Comparison of ENCODE assay signal across 6 cellular contexts in the genomic region with DNA sequence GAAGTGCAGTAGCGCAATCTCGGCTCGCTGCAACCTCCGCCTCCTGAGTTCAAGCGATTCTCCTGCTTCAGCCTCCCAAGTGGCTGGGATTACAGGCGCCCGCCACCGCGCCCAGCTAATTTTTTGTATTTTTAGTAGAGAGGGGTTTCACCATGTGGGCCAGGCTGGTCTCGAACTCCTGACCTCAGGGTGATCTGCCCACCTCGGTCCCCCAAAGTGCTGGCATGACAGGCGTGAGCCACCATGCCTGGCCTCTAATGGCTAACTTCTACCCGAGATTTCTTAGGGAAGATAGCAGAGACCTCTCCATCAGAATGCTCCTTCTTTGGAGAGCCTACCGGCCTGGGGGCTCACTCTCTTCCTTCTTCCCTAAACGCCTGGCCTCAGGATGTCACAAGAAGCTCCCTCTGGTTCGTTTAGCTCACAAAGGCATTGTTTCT. TPM values are rescaled to one million over a fixed set of nuclear protein-coding genes. Genes with fewer than 3 reads are reported as not detected.
DNase-seq lines count a peak whose midpoint lies in the region; ATAC-seq and TF ChIP-seq lines count a peak whose summit lies in the region.
"Not testable (repeated sequence)": the region's sequence is repeated elsewhere in the genome, so short reads cannot be mapped to it uniquely, and the experiment has no call there.

No MANE protein-coding gene starts in this region.

- H2BK120ac ChIP-seq in IMR-90 (ENCODE audit: low read depth, low read length), result not testable (repeated sequence)

- H2BK15ac ChIP-seq in IMR-90 (ENCODE audit: low read depth, low read length), result not testable (repeated sequence)

- peak overlapping the region; percentile 83 for H2AK9ac ChIP-seq in IMR-90 (replicated peaks; ENCODE audit: low read depth, low read length, poor library complexity)

- H3K4me1 Mint-ChIP-seq in activated CD8-positive, alpha-beta T cell treated with anti-CD3 and anti-CD28 coated beads for 36 hours (ENCODE audit: low read depth), result peaks cover 20% of the 10 kb centered on the region
- peaks cover 39% of the 10 kb centered on the region for H3K4me1 Mint-ChIP-seq in dendritic cell treated with granulocyte-macrophage colony-stimulating factor and Interleukin-4, amounts not matched to agents 40 ng/mL and 50 ng/mL, for 4 days (ENCODE audit: low read depth)

- H3K9me3 ChIP-seq in A673 (ENCODE audit: low read depth, low read length, poor library complexity, severe bottlenecking); IMR-90 (ENCODE audit: control insufficient read depth, insufficient read depth, low read length); left lung; sigmoid colon: not testable (repeated sequence)

- POLR2A ChIA-PET in A673 (lab: Charles Lee; ENCODE audit: low non-redundant PET) (interaction anchor here (0.5 to 0.6 kb wide), 2 partner anchors 11 to 15 kb away, joined by 3 to 13 read pairs; no protein-coding TSS in a partner anchor), IMR-90 (lab: Charles Lee; ENCODE audit: unreplicated experiment) (interaction anchor here (0.6 kb wide), 2 partner anchors 95 to 242 kb away, joined by 3 read pairs; a partner anchor contains a TSS)
- POLR2A ChIA-PET in activated CD8-positive, alpha-beta T cell treated with anti-CD3 and anti-CD28 coated beads for 36 hours (lab: Charles Lee), result interaction anchor here (0.6 to 4.4 kb wide), 12 partner anchors 11 to 277 kb away, joined by 3 to 42 read pairs (median 4); a partner anchor contains a TSS

- H3K14ac ChIP-seq in IMR-90 (replicated peaks; ENCODE audit: low read depth, low read length), result not testable (repeated sequence)

- H3K27ac ChIP-seq in A673 (ENCODE audit: low read depth, low read length, poor library complexity, severe bottlenecking) (peak overlapping the region; percentile 81), left lung (peak overlapping the region; percentile 80 to 91), sigmoid colon (peak overlapping the region; percentile 84 to 89 (median 88))
- H3K27ac ChIP-seq in IMR-90 (ENCODE audit: insufficient read depth, low read length), result not testable (repeated sequence)

- H3K23ac ChIP-seq in IMR-90 (ENCODE audit: low read depth, low read length), result not testable (repeated sequence)

- peak overlapping the region in 1 of 2 experiments; percentile 1; a peak in 1 of 4 replicates for H4K8ac ChIP-seq in IMR-90 (ENCODE audit: low read depth in 2 of 2, low read length in 2 of 2)

- not testable (repeated sequence) for H3K9me3 Mint-ChIP-seq in activated CD8-positive, alpha-beta T cell treated with anti-CD3 and anti-CD28 coated beads for 36 hours; dendritic cell treated with granulocyte-macrophage colony-stimulating factor and Interleukin-4, amounts not matched to agents 40 ng/mL and 50 ng/mL, for 4 days

- not testable (repeated sequence) for H3K56ac ChIP-seq in IMR-90 (ENCODE audit: extremely low read depth, insufficient read depth, low read length)

- not testable (repeated sequence) for H3K27me3 ChIP-seq in A673 (replicated peaks; ENCODE audit: insufficient read depth, low read depth, low read length, poor library complexity); IMR-90 (ENCODE audit: control insufficient read depth, insufficient read depth, low read length); left lung; sigmoid colon

- peak overlapping the region; percentile 17; the same call in 1 of the 2 replicates for H3K9ac ChIP-seq in IMR-90 (ENCODE audit: low read depth, low read length)

- H3K79me1 ChIP-seq in IMR-90 (ENCODE audit: low read depth in 1 of 2, low read length in 2 of 2), result peaks cover 7 to 20% of the 10 kb centered on the region in 2 experiments; a peak in 2 of 4 replicates

- not testable (repeated sequence) for TF ChIP-seq EP300 in sigmoid colon (IDR thresholded peaks at IDR 0.05)

- H3K27me3 Mint-ChIP-seq in activated CD8-positive, alpha-beta T cell treated with anti-CD3 and anti-CD28 coated beads for 36 hours; dendritic cell treated with granulocyte-macrophage colony-stimulating factor and Interleukin-4, amounts not matched to agents 40 ng/mL and 50 ng/mL, for 4 days: not testable (repeated sequence)

- in situ Hi-C loops in IMR-90 (cut with MboI; ENCODE audit: low sequenced_read_pairs), result not testable (repeated sequence)

- H3K27ac Mint-ChIP-seq in activated CD8-positive, alpha-beta T cell treated with anti-CD3 and anti-CD28 coated beads for 36 hours, result peak overlapping the region; percentile 90
- H3K27ac Mint-ChIP-seq in dendritic cell treated with granulocyte-macrophage colony-stimulating factor and Interleukin-4, amounts not matched to agents 40 ng/mL and 50 ng/mL, for 4 days, result peak overlapping the region; percentile 87

- not testable (repeated sequence) for H3K9me1 ChIP-seq in IMR-90 (ENCODE audit: insufficient read depth, low read length)

- WGBS in IMR-90 (ENCODE audit: extremely low coverage in 2 of 2, insufficient read length in 1 of 2), 2 experiments, result 40% methylated on average over 5 of the region's 16 CpGs; no CpG with 5 or more reads in 1 of the 2 experiments
- WGBS in sigmoid colon, 2 donors, result 36 to 75% methylated on average over 16 of the region's 16 CpGs

- not testable (repeated sequence) for H3K36me3 ChIP-seq in A673 (ENCODE audit: insufficient read depth, low read length, poor library complexity, severe bottlenecking)
- H3K36me3 ChIP-seq in IMR-90 (ENCODE audit: control insufficient read depth, insufficient read depth, low read length) (peaks cover 18% of the 10 kb centered on the region), left lung (peaks cover 0 to 19% of the 10 kb centered on the region in 2 donors), sigmoid colon (peaks cover 6 to 18% (median 15%) of the 10 kb centered on the region in 4 donors)

- not testable (repeated sequence) for TF ChIP-seq RAD21 in IMR-90 (IDR thresholded peaks at IDR 0.05; ENCODE audit: low read length)

- TF ChIP-seq CTCF in A673 (conservative IDR thresholded peaks at IDR 0.05; ENCODE audit: low read depth, low read length); IMR-90 (conservative IDR thresholded peaks at IDR 0.05; ENCODE audit: low read depth, low read length); activated CD8-positive, alpha-beta T cell treated with anti-CD3 and anti-CD28 coated beads for 36 hours (IDR thresholded peaks at IDR 0.05); left lung (IDR thresholded peaks at IDR 0.05); sigmoid colon (IDR thresholded peaks at IDR 0.05): not testable (repeated sequence)

- TF ChIP-seq POLR2A in IMR-90 (IDR thresholded peaks at IDR 0.05; ENCODE audit: low read depth, low read length); sigmoid colon (IDR thresholded peaks at IDR 0.05): not testable (repeated sequence)

- not testable (repeated sequence) for H3K18ac ChIP-seq in IMR-90 (ENCODE audit: low read depth, low read length)

- CTCF ChIA-PET in A673 (lab: Charles Lee), result interaction anchor here (0.6 kb wide), 1 partner anchor 465 kb away, joined by 4 read pairs; no protein-coding TSS in a partner anchor
- CTCF ChIA-PET in IMR-90 (lab: Yijun Ruan, JAX), result not testable (repeated sequence)
- CTCF ChIA-PET in activated CD8-positive, alpha-beta T cell treated with anti-CD3 and anti-CD28 coated beads for 36 hours (lab: Charles Lee), result interaction anchor here (0.6 to 2.0 kb wide), 5 partner anchors 11 to 184 kb away, joined by 3 to 14 read pairs (median 4); no protein-coding TSS in a partner anchor

- DNase-seq in A673 (ENCODE audit: low spot score); IMR-90; activated CD8-positive, alpha-beta T cell treated with anti-CD3 and anti-CD28 coated beads for 36 hours; left lung; sigmoid colon: not testable (repeated sequence)

- not testable (repeated sequence) for BruUV-seq in A673 (replicated peaks; lab: Mats Ljungman, UMichigan); IMR-90 (replicated peaks; lab: Mats Ljungman, UMichigan)

- H3K4ac ChIP-seq in IMR-90 (ENCODE audit: low read depth, low read length), result peak overlapping the region; percentile 53; the same call in 1 of the 2 replicates

- not testable (repeated sequence) for H2BK20ac ChIP-seq in IMR-90 (ENCODE audit: low read depth, low read length)

- H3K4me2 ChIP-seq in IMR-90 (ENCODE audit: low read depth, low read length), result peak overlapping the region; percentile 71

- H2AFZ ChIP-seq in IMR-90 (replicated peaks; ENCODE audit: low read length, poor library complexity), result peak overlapping the region; percentile 97

- peak overlapping the region; percentile 72 for H3K4me3 ChIP-seq in A673 (ENCODE audit: low read depth, low read length, poor library complexity, severe bottlenecking)
- peak overlapping the region; percentile 60 for H3K4me3 ChIP-seq in IMR-90 (ENCODE audit: insufficient read depth, low read depth, low read length)
- H3K4me3 ChIP-seq in left lung, result peak overlapping the region; percentile 41 to 84
- peak overlapping the region; percentile 26 to 74 (median 48) for H3K4me3 ChIP-seq in sigmoid colon

- H3K4me1 ChIP-seq in A673 (ENCODE audit: insufficient read depth, low read length, poor library complexity, severe bottlenecking); IMR-90 (ENCODE audit: control insufficient read depth, insufficient read depth, low read length): not testable (repeated sequence)
- H3K4me1 ChIP-seq in left lung (peaks cover 11 to 29% of the 10 kb centered on the region in 2 donors), sigmoid colon (peaks cover 0 to 25% (median 15%) of the 10 kb centered on the region in 4 donors)

- peak overlapping the region; percentile 84 for H3K4me3 Mint-ChIP-seq in activated CD8-positive, alpha-beta T cell treated with anti-CD3 and anti-CD28 coated beads for 36 hours
- peak overlapping the region; percentile 96 for H3K4me3 Mint-ChIP-seq in dendritic cell treated with granulocyte-macrophage colony-stimulating factor and Interleukin-4, amounts not matched to agents 40 ng/mL and 50 ng/mL, for 4 days

- dilution Hi-C loops in IMR-90 (cut with HindIII; ENCODE audit: low sequenced_read_pairs, unreplicated experiment), result not testable (repeated sequence)

- not testable (repeated sequence) for ATAC-seq in IMR-90 (ENCODE audit: low read depth); activated CD8-positive, alpha-beta T cell treated with anti-CD3 and anti-CD28 coated beads for 36 hours; left lung

- intact Hi-C loops in A673 (cut with micrococcal nuclease; ENCODE audit: unreplicated experiment); IMR-90 (cut with micrococcal nuclease); activated CD8-positive, alpha-beta T cell treated with anti-CD3 and anti-CD28 coated beads for 36 hours (cut with micrococcal nuclease); dendritic cell treated with granulocyte-macrophage colony-stimulating factor and Interleukin-4, amounts not matched to agents 40 ng/mL and 50 ng/mL, for 4 days (cut with micrococcal nuclease): not testable (repeated sequence)
- intact Hi-C loops in left lung (cut with DNase I), result loop anchor here in 1 of 2 donors (10.0 kb wide), 1 partner anchor 189 kb away; no protein-coding TSS in a partner anchor
- intact Hi-C loops in sigmoid colon (cut with DNase I), result loop anchor here (1.0 kb wide), 1 partner anchor 183 kb away; a partner anchor contains a TSS

- H4K20me1 ChIP-seq in IMR-90 (ENCODE audit: insufficient read depth, low read length), result not testable (repeated sequence)

- not testable (repeated sequence) for H4K91ac ChIP-seq in IMR-90 (ENCODE audit: insufficient read depth, low read depth, low read length)

- H2AK5ac ChIP-seq in IMR-90 (ENCODE audit: low read depth, low read length), result peak overlapping the region; percentile 86

- H2BK5ac ChIP-seq in IMR-90 (ENCODE audit: low read depth, low read length, poor library complexity, severe bottlenecking), result not testable (repeated sequence)

- not testable (repeated sequence) for H3K36me3 Mint-ChIP-seq in activated CD8-positive, alpha-beta T cell treated with anti-CD3 and anti-CD28 coated beads for 36 hours (ENCODE audit: low read depth)
- peaks cover 44% of the 10 kb centered on the region for H3K36me3 Mint-ChIP-seq in dendritic cell treated with granulocyte-macrophage colony-stimulating factor and Interleukin-4, amounts not matched to agents 40 ng/mL and 50 ng/mL, for 4 days (ENCODE audit: low read depth)

- not testable (repeated sequence) for H4K5ac ChIP-seq in IMR-90 (ENCODE audit: low read depth, low read length)

RNA-seq across cellular contexts. Expression of a gene that starts 1.5 kb away (rescaled TPM):
- 28.5 and 34.3 TPM in 2 replicates for total RNA-seq in A673 (2021)
- 23.6 and 28.5 TPM in 2 replicates for total RNA-seq in IMR-90 (2012; rRNA removed)
- 36.2 and 37.3 TPM in 2 replicates for polyA plus RNA-seq in IMR-90 (2012; rRNA removed)
- 32.0 and 40.9 TPM in 2 replicates for polyA plus RNA-seq in IMR-90 (2012; cell fraction: cytosol; rRNA removed)
- polyA plus RNA-seq in IMR-90 (2012; cell fraction: nucleus; rRNA removed; ENCODE audit: low replicate concordance), result 19.7 and 24.8 TPM in 2 replicates
- total RNA-seq in activated CD8-positive, alpha-beta T cell treated with anti-CD3 and anti-CD28 coated beads for 36 hours, result 1 to 10 TPM; 8.7 to 9.8 TPM
- 100 to 1,000 TPM in 1 of 2 donors, 10 to 100 TPM in 1; 90.4 to 106 TPM for total RNA-seq in left lung
- total RNA-seq in sigmoid colon, result 10 to 100 TPM; 31.3 to 43.2 (median 33.6) TPM
- 10 to 100 TPM; 15.0 to 41.1 (median 31.9) TPM for polyA plus RNA-seq in sigmoid colon

RNA-seq across cellular contexts. Expression of a gene that starts 14.7 kb away (rescaled TPM):
- not detected in 2 replicates for total RNA-seq in A673 (2021)
- total RNA-seq in IMR-90 (2012; rRNA removed), result 0.36 TPM in 1 of 2 replicates, not detected in the other
- polyA plus RNA-seq in IMR-90 (2012; rRNA removed), result 0.14 and 0.19 TPM in 2 replicates
- 0.26 and 0.84 TPM in 2 replicates for polyA plus RNA-seq in IMR-90 (2012; cell fraction: cytosol; rRNA removed)
- 0.23 and 0.28 TPM in 2 replicates for polyA plus RNA-seq in IMR-90 (2012; cell fraction: nucleus; rRNA removed; ENCODE audit: low replicate concordance)
- not detected for total RNA-seq in activated CD8-positive, alpha-beta T cell treated with anti-CD3 and anti-CD28 coated beads for 36 hours
- total RNA-seq in left lung, result 10 to 100 TPM; 37.5 to 78.8 TPM
- total RNA-seq in sigmoid colon, result 1 to 10 TPM in 2 of 4 donors, not detected in 2; 1.4 to 8.0 TPM
- polyA plus RNA-seq in sigmoid colon, result 100 to 1,000 TPM in 2 of 3 donors, 10 to 100 TPM in 1; 78.1 to 252 (median 106) TPM

RNA-seq across cellular contexts. Expression of a gene that starts 33.4 kb away (rescaled TPM):
- 117 TPM in 2 replicates for total RNA-seq in A673 (2021)
- total RNA-seq in IMR-90 (2012; rRNA removed), result 36.4 and 38.0 TPM in 2 replicates
- polyA plus RNA-seq in IMR-90 (2012; rRNA removed), result 47.7 and 51.2 TPM in 2 replicates
- polyA plus RNA-seq in IMR-90 (2012; cell fraction: cytosol; rRNA removed), result 31.6 and 49.6 TPM in 2 replicates
- 155 and 310 TPM in 2 replicates for polyA plus RNA-seq in IMR-90 (2012; cell fraction: nucleus; rRNA removed; ENCODE audit: low replicate concordance)
- 10 to 100 TPM; 55.4 to 56.8 TPM for total RNA-seq in activated CD8-positive, alpha-beta T cell treated with anti-CD3 and anti-CD28 coated beads for 36 hours
- 10 to 100 TPM; 41.0 to 42.3 TPM for total RNA-seq in left lung
- total RNA-seq in sigmoid colon, result 10 to 100 TPM; 31.3 to 34.3 (median 33.8) TPM
- polyA plus RNA-seq in sigmoid colon, result 10 to 100 TPM; 11.8 to 45.0 (median 17.4) TPM

RNA-seq across cellular contexts. Expression of a gene that starts 36.6 kb away (rescaled TPM):
- total RNA-seq in A673 (2021) (116 and 131 TPM in 2 replicates), IMR-90 (2012; rRNA removed) (93.6 and 118 TPM in 2 replicates), left lung (100 to 1,000 TPM; 104 to 180 TPM), sigmoid colon (100 to 1,000 TPM in 3 of 4 donors, 10 to 100 TPM in 1; 72.6 to 237 (median 113) TPM)
- polyA plus RNA-seq in IMR-90 (2012; rRNA removed) (59.4 and 61.1 TPM in 2 replicates), sigmoid colon (100 to 1,000 TPM in 1 of 3 donors, 10 to 100 TPM in 2; 63.1 to 116 (median 64.3) TPM)
- polyA plus RNA-seq in IMR-90 (2012; cell fraction: cytosol; rRNA removed), result 37.3 and 63.5 TPM in 2 replicates
- 23.4 and 49.3 TPM in 2 replicates for polyA plus RNA-seq in IMR-90 (2012; cell fraction: nucleus; rRNA removed; ENCODE audit: low replicate concordance)
- 10 to 100 TPM; 50.4 to 50.8 TPM for total RNA-seq in activated CD8-positive, alpha-beta T cell treated with anti-CD3 and anti-CD28 coated beads for 36 hours

RNA-seq across cellular contexts. Expression of a gene that starts 37.7 kb away (rescaled TPM):
- total RNA-seq in A673 (2021), result 21.3 and 25.5 TPM in 2 replicates
- 2.0 and 2.5 TPM in 2 replicates for total RNA-seq in IMR-90 (2012; rRNA removed)
- polyA plus RNA-seq in IMR-90 (2012; rRNA removed), result 8.1 and 8.5 TPM in 2 replicates
- polyA plus RNA-seq in IMR-90 (2012; cell fraction: cytosol; rRNA removed), result 2.5 and 4.5 TPM in 2 replicates
- 2.0 and 2.9 TPM in 2 replicates for polyA plus RNA-seq in IMR-90 (2012; cell fraction: nucleus; rRNA removed; ENCODE audit: low replicate concordance)
- total RNA-seq in activated CD8-positive, alpha-beta T cell treated with anti-CD3 and anti-CD28 coated beads for 36 hours, result 1 to 10 TPM; 1.8 to 2.1 TPM
- 1 to 10 TPM; 4.8 to 6.5 TPM for total RNA-seq in left lung
- total RNA-seq in sigmoid colon, result 1 to 10 TPM in 3 of 4 donors, under 1 TPM in 1; 0.83 to 2.1 (median 1.1) TPM
- 1 to 10 TPM in 2 of 3 donors, under 1 TPM in 1; 0.92 to 4.3 (median 1.2) TPM for polyA plus RNA-seq in sigmoid colon

Comparison
In these comparisons a context has a peak if more than half of its experiments do, and no peak if none do; other contexts are left out.
1. RNA of a gene that starts 14.7 kb away (total RNA-seq): 37.5 to 78.8 TPM in left lung; 1.4 to 8.0 TPM in sigmoid colon, not detected in A673, 0.36 TPM in IMR-90 and not detected in activated CD8-positive, alpha-beta T cell treated with anti-CD3 and anti-CD28 coated beads for 36 hours; every median in the first group is over 4 times any median in the second.
2. Peak in every context shown above with its lines, with median percentiles within 50 percentile points of each other: H3K4me3 ChIP-seq.